Comparison of ENCODE assay signal across 8 cellular contexts in the genomic region with DNA sequence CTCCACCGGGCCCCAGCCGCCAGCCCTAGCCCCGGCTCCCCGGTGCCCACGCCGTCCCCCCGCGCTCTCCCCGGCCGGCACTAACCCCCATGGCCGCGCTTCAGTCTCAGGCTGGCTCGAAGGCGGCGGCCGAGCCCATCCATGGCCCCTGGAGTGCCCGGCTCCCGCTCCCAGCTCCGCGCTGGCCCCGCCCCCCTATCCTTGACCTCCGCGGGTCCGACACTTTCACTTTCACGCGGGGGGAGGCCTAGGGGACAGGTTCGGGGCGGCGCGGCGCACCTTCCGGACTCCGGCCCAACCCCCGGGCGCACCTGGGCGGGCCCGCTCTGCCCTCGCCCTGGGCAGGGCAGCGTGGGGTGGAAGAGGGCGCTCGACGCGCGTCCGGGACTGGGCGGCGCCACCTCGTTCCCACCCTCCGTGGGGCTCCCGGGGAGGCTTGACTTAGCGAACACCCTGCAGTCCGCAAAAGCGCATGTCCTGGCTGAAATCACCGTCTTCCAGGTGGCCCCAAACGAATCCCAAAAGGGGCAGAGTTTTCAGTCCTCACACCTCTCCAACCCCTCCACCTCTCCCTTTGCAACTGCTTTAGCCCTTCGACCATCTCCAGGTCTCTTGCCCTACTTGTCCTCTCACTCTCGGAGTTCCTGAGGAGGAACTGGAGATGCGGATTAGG. TPM values are rescaled to one million over a fixed set of nuclear protein-coding genes. Genes with fewer than 3 reads are reported as not detected.
DNase-seq lines count a peak whose midpoint lies in the region; ATAC-seq and TF ChIP-seq lines count a peak whose summit lies in the region.

No MANE protein-coding gene starts in this region.

- ATAC-seq in GM18498 (IDR thresholded peaks at IDR 0.05; ENCODE audit: unreplicated experiment) (peak; percentile 82), HG02571 (IDR thresholded peaks at IDR 0.05; ENCODE audit: unreplicated experiment) (peak; percentile 72), gastrocnemius medialis (peak in 1 of 2 donors; percentile 9)

- peaks cover 24 to 45% (median 26%) of the 10 kb centered on the region in 3 donors for H3K27me3 ChIP-seq in gastrocnemius medialis

- DNase-seq in NCI-H2196 (lab: John Stamatoyannopoulos, UW; ENCODE audit: unreplicated experiment), result peak; percentile 58
- peak; percentile 70 for DNase-seq in activated T-helper 1 cell treated with Interleukin-2 at 50 U/mL for 16 hours (ENCODE audit: low read depth)
- peak; percentile 85 for DNase-seq in germinal center (ENCODE audit: low spot score)
- peak in 1 of 2 donors; percentile 14 for DNase-seq in gastrocnemius medialis
- no peak for DNase-seq in NCI-H1694 treated with DMSO at 0.1 percent for 48 hours (lab: John Stamatoyannopoulos, UW)
- DNase-seq in A172 (ENCODE audit: low spot score), result no peak

- no peaks in the 10 kb centered on the region for H3K36me3 ChIP-seq in gastrocnemius medialis

- in situ Hi-C loops in gastrocnemius medialis (cut with MboI; ENCODE audit: low sequenced_read_pairs in 4 of 4), result no loop called here

- no peaks in the 10 kb centered on the region for H3K9me3 ChIP-seq in gastrocnemius medialis

- H3K4me3 ChIP-seq in gastrocnemius medialis, result peak overlapping the region; percentile 50 to 66 (median 60)

- no peak overlapping the region for H3K27ac ChIP-seq in gastrocnemius medialis

- peaks cover 0 to 5% of the 10 kb centered on the region in 2 donors for H3K4me1 ChIP-seq in gastrocnemius medialis

- no peak for TF ChIP-seq CTCF in gastrocnemius medialis (IDR thresholded peaks at IDR 0.05 in 4 of 5, conservative IDR thresholded peaks at IDR 0.05 in 1 of 5)

- intact Hi-C loops in gastrocnemius medialis (cut with DNase I; ENCODE audit: low total_unique reads), result no loop called here

- no peak for TF ChIP-seq POLR2A in gastrocnemius medialis (IDR thresholded peaks at IDR 0.05)

RNA-seq across cellular contexts. Expression of a gene that starts 3.9 kb away (rescaled TPM):
- total RNA-seq in gastrocnemius medialis, result 1 to 10 TPM in 1 of 4 donors, under 1 TPM in 3; 0.19 to 1.2 (median 0.88) TPM
- 0.41 and 1.6 TPM in 2 replicates for total RNA-seq in A172 (2014; rRNA removed; shearing (Covaris generic))

RNA-seq across cellular contexts. Expression of a gene that starts 23.2 kb away (rescaled TPM):
- total RNA-seq in gastrocnemius medialis, result 1 to 10 TPM in 2 of 4 donors, under 1 TPM in 1, not detected in 1; 0.40 to 2.3 (median 1.9) TPM
- total RNA-seq in A172 (2014; rRNA removed; shearing (Covaris generic)), result 0.48 and 2.5 TPM in 2 replicates

Comparison
In these comparisons a context has a peak if more than half of its experiments do, and no peak if none do; other contexts are left out.
1. DNase-seq: peak in NCI-H2196 (single experiment), activated T-helper 1 cell treated with Interleukin-2 at 50 U/mL for 16 hours (single experiment) and germinal center (single experiment); none in NCI-H1694 treated with DMSO at 0.1 percent for 48 hours (single experiment) and A172 (single experiment).